34 cellular contexts compared by ENCODE assay signal in genomic region chr5:169171495-169171894, GRCh38.
"Had no signal": no experiment of that assay in that cellular context is flagged by ENCODE, and none has a peak within 500 bp of the region (broad histone marks: within the 10 kb centered on the region; RNA-seq: fewer than 3 reads in every experiment).

No MANE protein-coding gene starts in this region.

- H3K9me3 ChIP-seq: left ventricle myocardium inferior, mucosa of descending colon, uterus had no signal

- H3K36me3 ChIP-seq: left ventricle myocardium inferior, uterus, WERI-Rb-1 had no signal

- ATAC-seq: activated T-helper 17 cell treated with anti-CD3 and anti-CD28 coated beads, Interleukin-2, amount 50 U/mL, for 72 hours; mucosa of descending colon; sciatic nerve; stimulated activated memory B cell treated with anti-CD40 and anti-IgM and Interleukin-4, amounts not matched to agents 10 μg/mL and 1 μg/mL and 100 μg/mL, for 72 hours; stimulated activated naive CD8-positive, alpha-beta T cell treated with anti-CD3 and anti-CD28 coated beads, Interleukin-15, amount 100 ng/mL, for 72 hours; T-helper 17 cell had no signal

- H3K27me3 Mint-ChIP-seq: activated CD4-positive, alpha-beta memory T cell treated with anti-CD3 and anti-CD28 coated beads, Interleukin-2, amount 10 ng/mL, durations not matched to agents 7 days and 5 days; activated CD4-positive, alpha-beta T cell treated with anti-CD3 and anti-CD28 coated beads, Interleukin-2, amount 10 ng/mL, durations not matched to agents 7 days and 5 days had no signal

- H3K4me1 Mint-ChIP-seq: activated CD4-positive, alpha-beta memory T cell treated with anti-CD3 and anti-CD28 coated beads, Interleukin-2, amount 10 ng/mL, durations not matched to agents 7 days and 5 days; activated CD4-positive, alpha-beta T cell treated with anti-CD3 and anti-CD28 coated beads, Interleukin-2, amount 10 ng/mL, durations not matched to agents 7 days and 5 days; activated T-helper 17 cell treated with anti-CD3 and anti-CD28 coated beads, Interleukin-2, amount 50 U/mL, for 72 hours; central memory CD8-positive, alpha-beta T cell; stimulated activated memory B cell treated with anti-CD40 and anti-IgM and Interleukin-4, amounts not matched to agents 10 μg/mL and 1 μg/mL and 100 μg/mL, for 72 hours; stimulated activated naive CD8-positive, alpha-beta T cell treated with anti-CD3 and anti-CD28 coated beads, Interleukin-15, amount 100 ng/mL, for 72 hours; T-helper 17 cell had no signal

- H3K4me1 ChIP-seq: left ventricle myocardium inferior had no signal

- H3K27me3 ChIP-seq: uterus had no signal

- H3K4me3 Mint-ChIP-seq: activated CD4-positive, alpha-beta memory T cell treated with anti-CD3 and anti-CD28 coated beads, Interleukin-2, amount 10 ng/mL, durations not matched to agents 7 days and 5 days; activated CD4-positive, alpha-beta T cell treated with anti-CD3 and anti-CD28 coated beads, Interleukin-2, amount 10 ng/mL, durations not matched to agents 7 days and 5 days; activated T-cell treated with anti-CD3 and anti-CD28 coated beads, Interleukin-2, amount 50 U/mL, for 24 hours; activated T-helper 17 cell treated with anti-CD3 and anti-CD28 coated beads, Interleukin-2, amount 50 U/mL, for 72 hours; central memory CD8-positive, alpha-beta T cell; nephron; stimulated activated memory B cell treated with anti-CD40 and anti-IgM and Interleukin-4, amounts not matched to agents 10 μg/mL and 1 μg/mL and 100 μg/mL, for 72 hours; stimulated activated naive CD8-positive, alpha-beta T cell treated with anti-CD3 and anti-CD28 coated beads, Interleukin-15, amount 100 ng/mL, for 72 hours; T-helper 17 cell; type B pancreatic cell had no signal

- H3K9me3 Mint-ChIP-seq: activated CD4-positive, alpha-beta memory T cell treated with anti-CD3 and anti-CD28 coated beads, Interleukin-2, amount 10 ng/mL, durations not matched to agents 7 days and 5 days; activated CD4-positive, alpha-beta T cell treated with anti-CD3 and anti-CD28 coated beads, Interleukin-2, amount 10 ng/mL, durations not matched to agents 7 days and 5 days; activated T-cell treated with anti-CD3 and anti-CD28 coated beads, Interleukin-2, amount 50 U/mL, for 24 hours; activated T-helper 17 cell treated with anti-CD3 and anti-CD28 coated beads, Interleukin-2, amount 50 U/mL, for 72 hours; central memory CD8-positive, alpha-beta T cell; nephron; stimulated activated naive CD8-positive, alpha-beta T cell treated with anti-CD3 and anti-CD28 coated beads, Interleukin-15, amount 100 ng/mL, for 72 hours; type B pancreatic cell had no signal

- H3K27ac Mint-ChIP-seq: activated CD4-positive, alpha-beta memory T cell treated with anti-CD3 and anti-CD28 coated beads, Interleukin-2, amount 10 ng/mL, durations not matched to agents 7 days and 5 days; activated CD4-positive, alpha-beta T cell treated with anti-CD3 and anti-CD28 coated beads, Interleukin-2, amount 10 ng/mL, durations not matched to agents 7 days and 5 days; activated T-cell treated with anti-CD3 and anti-CD28 coated beads, Interleukin-2, amount 50 U/mL, for 24 hours; activated T-helper 17 cell treated with anti-CD3 and anti-CD28 coated beads, Interleukin-2, amount 50 U/mL, for 72 hours; nephron; progenitor cell of endocrine pancreas; stimulated activated memory B cell treated with anti-CD40 and anti-IgM and Interleukin-4, amounts not matched to agents 10 μg/mL and 1 μg/mL and 100 μg/mL, for 72 hours; stimulated activated naive CD8-positive, alpha-beta T cell treated with anti-CD3 and anti-CD28 coated beads, Interleukin-15, amount 100 ng/mL, for 72 hours; T-helper 17 cell; type B pancreatic cell had no signal

- DNase-seq: activated CD4-positive, alpha-beta memory T cell treated with anti-CD3 and anti-CD28 coated beads, Interleukin-2, amount 10 ng/mL, durations not matched to agents 7 days and 5 days; activated CD4-positive, alpha-beta T cell treated with anti-CD3 and anti-CD28 coated beads for 1 hour; activated CD4-positive, alpha-beta T cell treated with anti-CD3 and anti-CD28 coated beads, Interleukin-2, amount 10 ng/mL, durations not matched to agents 7 days and 5 days; activated CD8-positive, alpha-beta memory T cell treated with anti-CD3 and anti-CD28 coated beads, Interleukin-2, amount 50 U/mL, for 48 hours; activated gamma-delta T cell treated with Interleukin-2 at 50 U/mL for 16 hours; activated naive CD4-positive, alpha-beta T cell treated with anti-CD3 and anti-CD28 coated beads, Interleukin-2, amount 50 U/mL, for 16 hours; activated T-cell treated with anti-CD3 and anti-CD28 coated beads, Interleukin-2, amount 50 U/mL, for 24 hours; amygdala; effector CD8-positive, alpha-beta T cell; erythroblast; foreskin fibroblast; head of caudate nucleus; hippocampal formation; left ventricle myocardium inferior; mucosa of descending colon; retina; small intestine; stimulated activated CD4-positive, alpha-beta T cell treated with anti-CD3 and anti-CD28 coated beads, Interleukin-1b, Interleukin-23, amount 100 ng/mL, for 48 hours; stimulated activated CD4-positive, alpha-beta T cell treated with anti-CD3 and anti-CD28 coated beads, Interleukin-4, amount 100 ng/mL, for 4 hours; stimulated activated CD8-positive, alpha-beta memory T cell treated with anti-CD3 and anti-CD28 coated beads, Interleukin-4, amount 100 ng/mL, for 48 hours; stimulated activated naive CD8-positive, alpha-beta T cell treated with anti-CD3 and anti-CD28 coated beads, Interleukin-15, amount 100 ng/mL, for 72 hours; substantia nigra; T-helper 17 cell; T1000; uterus; WERI-Rb-1 had no signal

- H3K36me3 Mint-ChIP-seq: stimulated activated memory B cell treated with anti-CD40 and anti-IgM and Interleukin-4, amounts not matched to agents 10 μg/mL and 1 μg/mL and 100 μg/mL, for 72 hours had no signal

- H3K27ac ChIP-seq: left ventricle myocardium inferior, uterus, WERI-Rb-1 had no signal

- H3K4me3 ChIP-seq: left ventricle myocardium inferior, lung, mucosa of descending colon, uterus had no signal
